13 cellular contexts compared by ENCODE assay signal in the genomic region with DNA sequence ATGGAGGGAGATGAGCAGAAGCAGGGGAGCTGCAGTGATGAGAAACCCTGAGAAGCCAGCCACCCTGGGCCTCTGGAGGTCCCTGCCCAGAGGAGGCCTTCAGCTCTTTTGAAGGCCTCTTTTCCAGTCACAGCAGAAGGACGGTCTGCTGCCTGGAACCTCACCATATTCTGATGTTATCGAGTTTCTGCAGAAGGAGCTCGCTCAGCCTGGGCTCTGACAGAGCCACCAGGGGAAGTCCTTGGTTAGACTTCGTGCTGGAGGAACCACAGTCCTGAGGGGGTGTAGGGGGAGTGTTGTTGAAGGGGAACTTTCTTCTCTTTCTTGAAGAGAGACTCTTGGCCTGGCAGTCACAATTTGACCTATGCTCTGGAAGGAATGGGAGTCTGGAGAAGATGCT. TPM values are rescaled to one million over a fixed set of nuclear protein-coding genes. Genes with fewer than 3 reads are reported as not detected.
A peak's percentile ranks its signal among the peaks of the same experiment; 100 is the strongest.
DNase-seq lines count a peak whose midpoint lies in the region; ATAC-seq and TF ChIP-seq lines count a peak whose summit lies in the region.
"Had no signal": no experiment of that assay in that cellular context is flagged by ENCODE, and none has a peak within 500 bp of the region (broad histone marks: within the 10 kb centered on the region; RNA-seq: fewer than 3 reads in every experiment).

No MANE protein-coding gene starts in this region.

- H3K27me3 ChIP-seq in vagina: no peaks in the 10 kb centered on the region

- ATAC-seq in HG02885 (IDR thresholded peaks at IDR 0.05; ENCODE audit: poor library complexity, unreplicated experiment): peak; percentile 45

- H3K36me3 ChIP-seq in vagina: no peaks in the 10 kb centered on the region

- H3K4me3 ChIP-seq in vagina: no peak overlapping the region
- H3K4me3 ChIP-seq: skin epidermis had no signal

- H3K4me1 ChIP-seq in vagina: no peaks in the 10 kb centered on the region

- no peaks in the 10 kb centered on the region for H3K9me3 ChIP-seq in vagina

- no peak for TF ChIP-seq CTCF in vagina (IDR thresholded peaks at IDR 0.05)

- TF ChIP-seq POLR2A in vagina (IDR thresholded peaks at IDR 0.05): no peak

- intact Hi-C loops in vagina (cut with DNase I): no loop called here

- peak; percentile 68 for DNase-seq in activated CD4-positive, alpha-beta T cell treated with anti-CD3 and anti-CD28 coated beads for 48 hours
- DNase-seq in activated CD4-positive, alpha-beta T cell treated with anti-CD3 and anti-CD28 coated beads for 4 hours: no peak
- DNase-seq in activated CD4-positive, alpha-beta T cell treated with anti-CD3 and anti-CD28 coated beads, Interleukin-2, amount 50 U/mL, for 48 hours: peak; percentile 48 to 61
- peak; percentile 58 to 69 for DNase-seq in stimulated activated CD8-positive, alpha-beta memory T cell treated with anti-CD3 and anti-CD28 coated beads, Interleukin-15, amount 100 ng/mL, for 48 hours (ENCODE audit: low read depth in 2 of 2)
- DNase-seq in vagina (ENCODE audit: extremely low spot score in 2 of 2) (no peak), activated gamma-delta T cell (lab: John Stamatoyannopoulos, UW) (no peak)
- DNase-seq in activated CD4-positive, CD25-positive, alpha-beta regulatory T cell (lab: John Stamatoyannopoulos, UW): no peak
- DNase-seq: NCI-H748 treated with DMSO at 0.1 percent for 48 hours had no signal

- H3K27ac ChIP-seq in vagina: no peak overlapping the region

RNA-seq across cellular contexts. Expression of gene BATF, which starts 25.1 kb away (rescaled TPM):
- total RNA-seq in vagina: 12.0 TPM
- total RNA-seq: A172, fibroblast of villous mesenchyme, temporal lobe had no signal

Comparison
In these comparisons a context has a peak if more than half of its experiments do, and no peak if none do; other contexts are left out.
1. DNase-seq: peak in activated CD4-positive, alpha-beta T cell treated with anti-CD3 and anti-CD28 coated beads for 48 hours (single experiment), activated CD4-positive, alpha-beta T cell treated with anti-CD3 and anti-CD28 coated beads, Interleukin-2, amount 50 U/mL, for 48 hours (2 of 2) and stimulated activated CD8-positive, alpha-beta memory T cell treated with anti-CD3 and anti-CD28 coated beads, Interleukin-15, amount 100 ng/mL, for 48 hours (2 of 2); none in activated CD4-positive, alpha-beta T cell treated with anti-CD3 and anti-CD28 coated beads for 4 hours (0 of 2), vagina (0 of 2), activated gamma-delta T cell (single experiment) and activated CD4-positive, CD25-positive, alpha-beta regulatory T cell (0 of 4).